In genomic region chr12:19382563-19382962, GRCh38 we compare ENCODE assay signal across 1 cellular context.
TF ChIP-seq lines count a peak whose summit lies in the region.

No MANE protein-coding gene starts in this region.

TF ChIP-seq in H1, 55 proteins besides CTCF, POLR2A, EP300 and RAD21:
- TF ChIP-seq E2F6 (IDR thresholded peaks at IDR 0.05) (no peak), CBX5 (IDR thresholded peaks at IDR 0.05; ENCODE audit: low read depth, low read length) (no peak), YY1 (IDR thresholded peaks at IDR 0.05; ENCODE audit: low read depth, low read length) (no peak), JUN (IDR thresholded peaks at IDR 0.05; ENCODE audit: low read depth, low read length) (no peak), SIRT6 (IDR thresholded peaks at IDR 0.05; ENCODE audit: low read length) (no peak), CEBPB (IDR thresholded peaks at IDR 0.05; ENCODE audit: low read depth, low read length) (no peak), BRCA1 (IDR thresholded peaks at IDR 0.05; ENCODE audit: low read depth, low read length) (no peak)
- TF ChIP-seq, protein P1, sequence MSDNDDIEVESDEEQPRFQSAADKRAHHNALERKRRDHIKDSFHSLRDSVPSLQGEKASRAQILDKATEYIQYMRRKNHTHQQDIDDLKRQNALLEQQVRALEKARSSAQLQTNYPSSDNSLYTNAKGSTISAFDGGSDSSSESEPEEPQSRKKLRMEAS (IDR thresholded peaks at IDR 0.05): no peak
TF ChIP-seq in H1: peak in this region for 0.
